In genomic region chr9:70465904-70466303, GRCh38 we compare ENCODE assay signal across 27 cellular contexts. TPM values are rescaled to one million over a fixed set of nuclear protein-coding genes. Genes with fewer than 3 reads are reported as not detected.
DNase-seq lines count a peak whose midpoint lies in the region; ATAC-seq and TF ChIP-seq lines count a peak whose summit lies in the region.
"Had no signal": no experiment of that assay in that cellular context is flagged by ENCODE, and none has a peak within 500 bp of the region (broad histone marks: within the 10 kb centered on the region; RNA-seq: fewer than 3 reads in every experiment).

No MANE protein-coding gene starts in this region.

- H3K9me3 Mint-ChIP-seq in activated naive CD4-positive, alpha-beta T cell treated with anti-CD3 and anti-CD28 coated beads, Interleukin-2, amount 50 U/mL, for 72 hours: no peaks in the 10 kb centered on the region
- H3K9me3 Mint-ChIP-seq in activated T-helper 17 cell treated with anti-CD3 and anti-CD28 coated beads, Interleukin-2, amount 50 U/mL, for 72 hours: no peaks in the 10 kb centered on the region
- H3K9me3 Mint-ChIP-seq: CD8-positive, alpha-beta T cell; IgD-negative memory B cell had no signal

- no peak for DNase-seq in activated naive CD4-positive, alpha-beta T cell treated with anti-CD3 and anti-CD28 coated beads, Interleukin-2, amount 50 U/mL, for 72 hours (ENCODE audit: low spot score in 2 of 2)
- DNase-seq in activated naive CD4-positive, alpha-beta T cell (lab: John Stamatoyannopoulos, UW): no peak
- DNase-seq in IMR-90: no peak
- peak; percentile 35 to 61 for DNase-seq in psoas muscle
- DNase-seq in MM.1S: no peak
- DNase-seq: Caco-2; CD8-positive, alpha-beta T cell; DMS 273 treated with DMSO at 0.1 percent for 48 hours; DMS79; GF-D8; NCI-H1092; NCI-H1417 treated with DMSO at 0.1 percent for 48 hours; NCI-H187; NCI-H2081 treated with DMSO at 0.1 percent for 48 hours; NCI-H2171; NCI-H226; NCI-H510A; NCI-H69; SIG-M5 had no signal

- no peaks in the 10 kb centered on the region for H3K9me2 ChIP-seq in MM.1S (replicated peaks; ENCODE audit: insufficient read depth, low read length)

- H2BK120ac ChIP-seq in IMR-90 (ENCODE audit: low read depth, low read length): no peak overlapping the region

- H4K20me1 ChIP-seq in IMR-90 (ENCODE audit: insufficient read depth, low read length): no peaks in the 10 kb centered on the region
- H4K20me1 ChIP-seq in MM.1S (ENCODE audit: insufficient read depth, low read length): no peaks in the 10 kb centered on the region

- ATAC-seq in activated naive CD4-positive, alpha-beta T cell treated with anti-CD3 and anti-CD28 coated beads, Interleukin-2, amount 50 U/mL, for 72 hours: no peak
- ATAC-seq in IMR-90 (ENCODE audit: low read depth): no peak
- no peak for ATAC-seq in activated T-helper 17 cell treated with anti-CD3 and anti-CD28 coated beads, Interleukin-2, amount 50 U/mL, for 72 hours (replicated peaks)
- ATAC-seq in psoas muscle: peak in 3 of 4 donors; percentile 39 to 66 (median 66)
- ATAC-seq in GM18907 (IDR thresholded peaks at IDR 0.05; ENCODE audit: unreplicated experiment): no peak
- ATAC-seq: CD8-positive, alpha-beta T cell; HCT116; Panc1 had no signal

- H2BK5ac ChIP-seq in IMR-90 (ENCODE audit: low read depth, low read length, poor library complexity, severe bottlenecking): no peak overlapping the region

- TF ChIP-seq POLR2A in IMR-90 (IDR thresholded peaks at IDR 0.05; ENCODE audit: low read depth, low read length): no peak

- in situ Hi-C loops in IMR-90 (cut with MboI; ENCODE audit: low sequenced_read_pairs): no loop called here

- WGBS in IMR-90 (ENCODE audit: extremely low coverage in 2 of 2, insufficient read length in 1 of 2), 2 experiments: 87% methylated on average over 3 of the region's 8 CpGs; no CpG with 5 or more reads in 1 of the 2 experiments
- 23 to 49% (median 38%) methylated on average over 8 of the region's 8 CpGs for WGBS in psoas muscle, 3 donors

- no peak overlapping the region for H3K9ac ChIP-seq in IMR-90 (ENCODE audit: low read depth, low read length)
- H3K9ac ChIP-seq in MM.1S (ENCODE audit: low read length): no peak overlapping the region

- no peak overlapping the region for H4K5ac ChIP-seq in IMR-90 (ENCODE audit: low read depth, low read length)

- H3K9me3 ChIP-seq in IMR-90 (ENCODE audit: control insufficient read depth, insufficient read depth, low read length) (no peaks in the 10 kb centered on the region), psoas muscle (no peaks in the 10 kb centered on the region), MM.1S (replicated peaks; ENCODE audit: insufficient read depth, low read length) (no peaks in the 10 kb centered on the region)
- H3K9me3 ChIP-seq: Caco-2 had no signal

- H3K4me2 ChIP-seq in IMR-90 (ENCODE audit: low read depth, low read length) (no peak overlapping the region), MM.1S (ENCODE audit: low read depth, low read length) (no peak overlapping the region)

- POLR2A ChIA-PET in IMR-90 (lab: Charles Lee; ENCODE audit: unreplicated experiment): no interaction called here

- TF ChIP-seq RAD21 in IMR-90 (IDR thresholded peaks at IDR 0.05; ENCODE audit: low read length): no peak

- H3K27ac Mint-ChIP-seq in activated naive CD4-positive, alpha-beta T cell treated with anti-CD3 and anti-CD28 coated beads, Interleukin-2, amount 50 U/mL, for 72 hours: peak overlapping the region; percentile 8 to 79
- no peak overlapping the region for H3K27ac Mint-ChIP-seq in activated T-helper 17 cell treated with anti-CD3 and anti-CD28 coated beads, Interleukin-2, amount 50 U/mL, for 72 hours
- H3K27ac Mint-ChIP-seq: B cell; CD8-positive, alpha-beta T cell; IgD-negative memory B cell had no signal

- H2AFZ ChIP-seq in IMR-90 (replicated peaks; ENCODE audit: low read length, poor library complexity): peak overlapping the region; percentile 21
- no peak overlapping the region for H2AFZ ChIP-seq in MM.1S (ENCODE audit: low read length)

- no peak overlapping the region for H3K27ac ChIP-seq in IMR-90 (ENCODE audit: insufficient read depth, low read length)
- H3K27ac ChIP-seq in psoas muscle: no peak overlapping the region
- no peak overlapping the region for H3K27ac ChIP-seq in MM.1S (ENCODE audit: low read length)
- H3K27ac ChIP-seq: C4-2B, SK-N-MC had no signal

- TF ChIP-seq CTCF in IMR-90 (conservative IDR thresholded peaks at IDR 0.05; ENCODE audit: low read depth, low read length) (no peak), psoas muscle (IDR thresholded peaks at IDR 0.05) (no peak), MM.1S (IDR thresholded peaks at IDR 0.05; ENCODE audit: low read length) (no peak)

- H3K4me1 ChIP-seq in IMR-90 (ENCODE audit: control insufficient read depth, insufficient read depth, low read length) (peaks cover 6% of the 10 kb centered on the region), psoas muscle (peaks cover 37% of the 10 kb centered on the region), MM.1S (ENCODE audit: low read length) (no peaks in the 10 kb centered on the region)
- H3K4me1 ChIP-seq: Caco-2 had no signal

- peak overlapping the region; percentile 31 for H2AK5ac ChIP-seq in IMR-90 (ENCODE audit: low read depth, low read length)

- H3K18ac ChIP-seq in IMR-90 (ENCODE audit: low read depth, low read length): no peak overlapping the region

- H4K8ac ChIP-seq in IMR-90 (ENCODE audit: low read depth in 2 of 2, low read length in 2 of 2): no peak overlapping the region

- H2BK20ac ChIP-seq in IMR-90 (ENCODE audit: low read depth, low read length): no peak overlapping the region; the same call in 1 of the 2 replicates

- peak overlapping the region; percentile 43 for H3K4me3 Mint-ChIP-seq in activated T-helper 17 cell treated with anti-CD3 and anti-CD28 coated beads, Interleukin-2, amount 50 U/mL, for 72 hours
- H3K4me3 Mint-ChIP-seq: B cell; CD8-positive, alpha-beta T cell; IgD-negative memory B cell had no signal

- dilution Hi-C loops in IMR-90 (cut with HindIII; ENCODE audit: low sequenced_read_pairs, unreplicated experiment): no loop called here

- H4K91ac ChIP-seq in IMR-90 (ENCODE audit: insufficient read depth, low read depth, low read length): no peak overlapping the region

- H3K36me3 Mint-ChIP-seq in activated naive CD4-positive, alpha-beta T cell treated with anti-CD3 and anti-CD28 coated beads, Interleukin-2, amount 50 U/mL, for 72 hours: no peaks in the 10 kb centered on the region
- H3K36me3 Mint-ChIP-seq in activated T-helper 17 cell treated with anti-CD3 and anti-CD28 coated beads, Interleukin-2, amount 50 U/mL, for 72 hours (ENCODE audit: low read depth): no peaks in the 10 kb centered on the region
- H3K36me3 Mint-ChIP-seq: CD8-positive, alpha-beta T cell had no signal

- no peaks in the 10 kb centered on the region for H3K27me3 Mint-ChIP-seq in activated T-helper 17 cell treated with anti-CD3 and anti-CD28 coated beads, Interleukin-2, amount 50 U/mL, for 72 hours
- H3K27me3 Mint-ChIP-seq: B cell had no signal

- H3K4me3 ChIP-seq in IMR-90 (ENCODE audit: insufficient read depth, low read depth, low read length) (no peak overlapping the region), psoas muscle (no peak overlapping the region), MM.1S (ENCODE audit: low read length) (no peak overlapping the region)
- H3K4me3 ChIP-seq: SK-N-MC had no signal

- intact Hi-C loops in IMR-90 (cut with micrococcal nuclease) (no loop called here), psoas muscle (cut with DNase I) (no loop called here)

- H3K27me3 ChIP-seq in IMR-90 (ENCODE audit: control insufficient read depth, insufficient read depth, low read length): no peaks in the 10 kb centered on the region
- H3K27me3 ChIP-seq in psoas muscle (ENCODE audit: insufficient read depth in 3 of 3, low read length in 2 of 3): no peaks in the 10 kb centered on the region
- H3K27me3 ChIP-seq in MM.1S (replicated peaks; ENCODE audit: insufficient read depth, low read length): no peaks in the 10 kb centered on the region

- CTCF ChIA-PET in IMR-90 (lab: Yijun Ruan, JAX): no interaction called here

- H2BK15ac ChIP-seq in IMR-90 (ENCODE audit: low read depth, low read length): no peak overlapping the region

- no peak overlapping the region for H2AK9ac ChIP-seq in IMR-90 (replicated peaks; ENCODE audit: low read depth, low read length, poor library complexity)

- no peak overlapping the region; the same call in 1 of the 2 replicates for H3K4ac ChIP-seq in IMR-90 (ENCODE audit: low read depth, low read length)

- BruUV-seq in IMR-90 (replicated peaks; lab: Mats Ljungman, UMichigan): no TSS peak

- H3K36me3 ChIP-seq in IMR-90 (ENCODE audit: control insufficient read depth, insufficient read depth, low read length): no peaks in the 10 kb centered on the region
- H3K36me3 ChIP-seq in psoas muscle (ENCODE audit: insufficient read depth in 1 of 2, low read depth in 1 of 2): no peaks in the 10 kb centered on the region
- no peaks in the 10 kb centered on the region for H3K36me3 ChIP-seq in MM.1S (replicated peaks; ENCODE audit: insufficient read depth, low read length)

- no peak overlapping the region for H3K14ac ChIP-seq in IMR-90 (replicated peaks; ENCODE audit: low read depth, low read length)

- no peak overlapping the region for H3K56ac ChIP-seq in IMR-90 (ENCODE audit: extremely low read depth, insufficient read depth, low read length)

- no peaks in the 10 kb centered on the region for H3K79me1 ChIP-seq in IMR-90 (ENCODE audit: low read depth in 1 of 2, low read length in 2 of 2)

- no peaks in the 10 kb centered on the region for H3F3A ChIP-seq in MM.1S (ENCODE audit: insufficient read depth, low read length)

- H3K79me2 ChIP-seq in MM.1S (ENCODE audit: low read length): no peaks in the 10 kb centered on the region

- H3K4me1 Mint-ChIP-seq in activated T-helper 17 cell treated with anti-CD3 and anti-CD28 coated beads, Interleukin-2, amount 50 U/mL, for 72 hours: peaks cover 32% of the 10 kb centered on the region
- H3K4me1 Mint-ChIP-seq: B cell had no signal

- H3K23ac ChIP-seq in IMR-90 (ENCODE audit: low read depth, low read length): no peak overlapping the region

- H3K9me1 ChIP-seq in IMR-90 (ENCODE audit: insufficient read depth, low read length): peaks cover 13% of the 10 kb centered on the region

RNA-seq across cellular contexts. Expression of gene KLF9, which starts 51.4 kb away (rescaled TPM):
- 10 to 100 TPM; 22.6 to 25.1 TPM for total RNA-seq in activated naive CD4-positive, alpha-beta T cell treated with anti-CD3 and anti-CD28 coated beads, Interleukin-2, amount 50 U/mL, for 72 hours
- total RNA-seq in IMR-90 (2012; rRNA removed) (7.5 and 11.4 TPM in 2 replicates), psoas muscle (100 to 1,000 TPM in 2 of 4 donors, 10 to 100 TPM in 2; 29.5 to 178 (median 94.7) TPM)
- polyA plus RNA-seq in IMR-90 (2012; rRNA removed) (4.1 and 4.3 TPM in 2 replicates), psoas muscle (10 to 100 TPM; 34.1 to 87.0 (median 64.4) TPM)
- 3.1 and 9.3 TPM in 2 replicates for polyA plus RNA-seq in IMR-90 (2012; cell fraction: cytosol; rRNA removed)
- 10.6 and 22.1 TPM in 2 replicates for polyA plus RNA-seq in IMR-90 (2012; cell fraction: nucleus; rRNA removed; ENCODE audit: low replicate concordance)
- 10 to 100 TPM in 1 of 2 donors, 1 to 10 TPM in 1; 9.1 to 19.0 TPM for total RNA-seq in activated T-helper 17 cell treated with anti-CD3 and anti-CD28 coated beads, Interleukin-2, amount 50 U/mL, for 72 hours

Comparison
In these comparisons a context has a peak if more than half of its experiments do, and no peak if none do; other contexts are left out.
1. ATAC-seq: peak in psoas muscle (3 of 4); none in activated naive CD4-positive, alpha-beta T cell treated with anti-CD3 and anti-CD28 coated beads, Interleukin-2, amount 50 U/mL, for 72 hours (0 of 2), IMR-90 (single experiment), activated T-helper 17 cell treated with anti-CD3 and anti-CD28 coated beads, Interleukin-2, amount 50 U/mL, for 72 hours (single experiment) and GM18907 (single experiment).
2. DNase-seq: peak in psoas muscle (2 of 2); none in activated naive CD4-positive, alpha-beta T cell treated with anti-CD3 and anti-CD28 coated beads, Interleukin-2, amount 50 U/mL, for 72 hours (0 of 2), activated naive CD4-positive, alpha-beta T cell (0 of 4), IMR-90 (single experiment) and MM.1S (single experiment).